ENCODE assay signal across 14 cellular contexts in the genomic region with DNA sequence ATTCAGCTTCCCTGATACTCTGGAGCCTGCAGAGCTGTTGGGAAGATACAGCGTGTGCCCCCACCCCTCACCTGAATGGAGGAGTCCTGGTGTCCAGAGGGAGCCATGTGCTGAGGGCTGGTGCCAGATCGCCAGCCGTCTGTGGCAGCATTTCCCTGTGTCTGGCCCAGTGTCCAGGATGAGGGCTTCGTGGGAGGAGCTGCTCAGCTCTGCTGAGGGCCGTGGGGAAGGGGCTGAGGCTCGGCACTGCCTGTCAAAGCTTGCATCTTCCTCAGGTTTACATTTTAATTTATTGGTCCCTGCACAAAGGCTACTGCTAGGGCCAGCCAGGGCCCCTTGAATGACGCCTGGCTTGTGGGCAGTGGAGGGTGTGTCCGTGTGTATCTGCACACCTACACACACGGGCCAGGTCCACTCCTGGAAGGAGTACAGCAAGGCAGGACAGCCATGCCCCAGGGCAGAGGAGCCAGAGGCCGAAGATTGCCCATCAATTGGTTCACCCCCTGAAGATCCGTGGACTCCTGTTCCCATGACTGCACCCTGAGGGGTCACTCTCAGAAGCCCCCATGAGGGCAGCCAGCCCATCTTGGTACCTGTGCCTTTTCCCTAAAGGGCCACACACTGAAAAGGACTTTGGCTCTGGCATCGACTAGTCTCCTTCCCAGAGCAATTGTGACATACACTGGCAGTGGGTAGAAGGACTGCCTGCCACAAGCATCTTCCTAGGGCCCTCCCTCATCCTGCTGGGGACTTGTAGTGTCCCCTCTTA.
A peak's percentile ranks its signal among the peaks of the same experiment; 100 is the strongest.
DNase-seq lines count a peak whose midpoint lies in the region; ATAC-seq, FAIRE-seq and TF ChIP-seq lines count a peak whose summit lies in the region.
"Had no signal": no experiment of that assay in that cellular context is flagged by ENCODE, and none has a peak within 500 bp of the region (broad histone marks: within the 10 kb centered on the region; RNA-seq: fewer than 3 reads in every experiment).

No MANE protein-coding gene starts in this region.

- H3K9me3 ChIP-seq in SJCRH30 (replicated peaks) (no peaks in the 10 kb centered on the region), esophagus muscularis mucosa (no peaks in the 10 kb centered on the region), mucosa of descending colon (no peaks in the 10 kb centered on the region), thoracic aorta (no peaks in the 10 kb centered on the region), kidney (ENCODE audit: control insufficient read depth in 1 of 2, low read length in 2 of 2) (no peaks in the 10 kb centered on the region)
- H3K9me3 ChIP-seq in CD8-positive, alpha-beta memory T cell (ENCODE audit: low read length) = no peaks in the 10 kb centered on the region
- H3K9me3 ChIP-seq: BLaER1 treated with 17β-estradiol and CSF1 and Interleukin-3, amounts not matched to agents 10 nM and 100 nM had no signal

- H3K9ac ChIP-seq in kidney (ENCODE audit: low read length in 2 of 2) = no peak overlapping the region
- H3K9ac ChIP-seq: BLaER1 treated with 17β-estradiol and CSF1 and Interleukin-3, amounts not matched to agents 10 nM and 100 nM had no signal

- H3K4me1 Mint-ChIP-seq in CD8-positive, alpha-beta memory T cell = no peaks in the 10 kb centered on the region
- H3K4me1 Mint-ChIP-seq: activated naive CD8-positive, alpha-beta T cell treated with anti-CD3 and anti-CD28 coated beads, Interleukin-2, amount 10 ng/mL, durations not matched to agents 7 days and 5 days; T-cell had no signal

- intact Hi-C loops in esophagus muscularis mucosa (cut with DNase I) (loop anchor here (10.0 kb wide), 1 partner anchor 345 kb away; no protein-coding TSS in a partner anchor), mucosa of descending colon (cut with DNase I, micrococcal nuclease) (no loop called here), kidney (cut with DNase I) (loop anchor here (10.0 kb wide), 1 partner anchor 345 kb away; no protein-coding TSS in a partner anchor)

- H3K27ac ChIP-seq in SJCRH30 (peak overlapping the region; percentile 16; the same call in 1 of the 2 replicates), esophagus muscularis mucosa (replicated peaks in 1 of 4) (peak overlapping the region; percentile 69 to 80 (median 75)), thoracic aorta (peak overlapping the region; percentile 83 to 90), kidney (ENCODE audit: low read depth in 2 of 2, low read length in 2 of 2) (no peak overlapping the region)
- H3K27ac ChIP-seq in CD8-positive, alpha-beta memory T cell (ENCODE audit: low read depth, low read length) = no peak overlapping the region
- H3K27ac ChIP-seq: BLaER1 treated with 17β-estradiol and CSF1 and Interleukin-3, amounts not matched to agents 10 nM and 100 nM had no signal

- TF ChIP-seq POLR2A in esophagus muscularis mucosa (IDR thresholded peaks at IDR 0.05; ENCODE audit: low read depth) = no peak

- ATAC-seq in mucosa of descending colon (peak; percentile 63), thoracic aorta (ENCODE audit: insufficient number of reproducible peaks, low FRiP score, low read depth) (no peak)
- ATAC-seq: T-cell had no signal

- no peak overlapping the region; the same call in 1 of the 2 replicates for H3K4me3 ChIP-seq in SJCRH30
- H3K4me3 ChIP-seq in esophagus muscularis mucosa = no peak overlapping the region
- H3K4me3 ChIP-seq in mucosa of descending colon = no peak overlapping the region
- H3K4me3 ChIP-seq in thoracic aorta = no peak overlapping the region
- H3K4me3 ChIP-seq in kidney (ENCODE audit: low read length in 2 of 2) = no peak overlapping the region
- no peak overlapping the region for H3K4me3 ChIP-seq in CD8-positive, alpha-beta memory T cell (ENCODE audit: low read length)
- H3K4me3 ChIP-seq: BLaER1 treated with 17β-estradiol and CSF1 and Interleukin-3, amounts not matched to agents 10 nM and 100 nM had no signal

- FAIRE-seq in kidney (lab: Jason Lieb, UNC) = no peak
- FAIRE-seq: colon had no signal

- no peak for DNase-seq in SJCRH30
- no peak for DNase-seq in esophagus muscularis mucosa (ENCODE audit: extremely low spot score)
- no peak for DNase-seq in mucosa of descending colon
- DNase-seq in thoracic aorta (ENCODE audit: low spot score) = no peak
- DNase-seq in NCI-H128 (lab: John Stamatoyannopoulos, UW; ENCODE audit: unreplicated experiment) = no peak
- DNase-seq in kidney = no peak
- DNase-seq in RKO (ENCODE audit: low spot score) = no peak
- DNase-seq in CD8-positive, alpha-beta memory T cell = no peak
- DNase-seq: activated naive CD8-positive, alpha-beta T cell treated with anti-CD3 and anti-CD28 coated beads, Interleukin-2, amount 10 ng/mL, durations not matched to agents 7 days and 5 days; NCI-H2227 treated with DMSO at 0.1 percent for 48 hours; nucleus accumbens; T-cell had no signal

- H3K4me1 ChIP-seq in SJCRH30 (peaks cover 7% of the 10 kb centered on the region; the same call in 1 of the 2 replicates), esophagus muscularis mucosa (peaks cover 13 to 43% (median 29%) of the 10 kb centered on the region in 4 donors), mucosa of descending colon (ENCODE audit: low read depth) (no peaks in the 10 kb centered on the region), thoracic aorta (ENCODE audit: control insufficient read depth in 1 of 2, low read depth in 2 of 2) (peaks cover 16 to 59% of the 10 kb centered on the region in 2 donors), kidney (ENCODE audit: control insufficient read depth in 1 of 2, insufficient read depth in 1 of 2, low read depth in 1 of 2, low read length in 2 of 2) (peaks cover 0 to 4% of the 10 kb centered on the region in 2 donors)
- no peaks in the 10 kb centered on the region for H3K4me1 ChIP-seq in CD8-positive, alpha-beta memory T cell (ENCODE audit: insufficient read depth, low read length)

- H3K9me3 Mint-ChIP-seq in CD8-positive, alpha-beta memory T cell = no peaks in the 10 kb centered on the region
- H3K9me3 Mint-ChIP-seq: activated naive CD8-positive, alpha-beta T cell treated with anti-CD3 and anti-CD28 coated beads, Interleukin-2, amount 10 ng/mL, durations not matched to agents 7 days and 5 days; T-cell had no signal

- POLR2A ChIA-PET in CD8-positive, alpha-beta memory T cell (lab: Charles Lee) = no interaction called here

- H3K4me3 Mint-ChIP-seq in CD8-positive, alpha-beta memory T cell = no peak overlapping the region
- H3K4me3 Mint-ChIP-seq: activated naive CD8-positive, alpha-beta T cell treated with anti-CD3 and anti-CD28 coated beads, Interleukin-2, amount 10 ng/mL, durations not matched to agents 7 days and 5 days; T-cell had no signal

- 74% methylated on average over 7 of the region's 12 CpGs for WGBS in esophagus muscularis mucosa

- H3K27ac Mint-ChIP-seq in CD8-positive, alpha-beta memory T cell = no peak overlapping the region
- H3K27ac Mint-ChIP-seq: activated naive CD8-positive, alpha-beta T cell treated with anti-CD3 and anti-CD28 coated beads, Interleukin-2, amount 10 ng/mL, durations not matched to agents 7 days and 5 days; T-cell had no signal

- no peak for TF ChIP-seq CTCF in esophagus muscularis mucosa (IDR thresholded peaks at IDR 0.05)
- no peak for TF ChIP-seq CTCF in mucosa of descending colon (IDR thresholded peaks at IDR 0.05)
- TF ChIP-seq CTCF in thoracic aorta (IDR thresholded peaks at IDR 0.05) = no peak
- TF ChIP-seq CTCF in kidney (IDR thresholded peaks at IDR 0.05; ENCODE audit: borderline replicate concordance, extremely low read depth, insufficient read depth) = no peak

- no peak for TF ChIP-seq EP300 in esophagus muscularis mucosa (IDR thresholded peaks at IDR 0.05)

- H3K36me3 Mint-ChIP-seq in CD8-positive, alpha-beta memory T cell = peaks cover 0 to 3% (median 3%) of the 10 kb centered on the region in 3 donors
- H3K36me3 Mint-ChIP-seq: activated naive CD8-positive, alpha-beta T cell treated with anti-CD3 and anti-CD28 coated beads, Interleukin-2, amount 10 ng/mL, durations not matched to agents 7 days and 5 days; T-cell had no signal

- H3K36me3 ChIP-seq in SJCRH30 (no peaks in the 10 kb centered on the region), esophagus muscularis mucosa (peaks cover 0 to 2% (median under 1%) of the 10 kb centered on the region in 4 donors), mucosa of descending colon (ENCODE audit: low read depth) (no peaks in the 10 kb centered on the region), thoracic aorta (no peaks in the 10 kb centered on the region), kidney (ENCODE audit: control insufficient read depth in 1 of 2, insufficient read depth in 2 of 2, low read length in 2 of 2) (no peaks in the 10 kb centered on the region)
- no peaks in the 10 kb centered on the region for H3K36me3 ChIP-seq in CD8-positive, alpha-beta memory T cell (ENCODE audit: insufficient read depth, low read length)
- H3K36me3 ChIP-seq: BLaER1 treated with 17β-estradiol and CSF1 and Interleukin-3, amounts not matched to agents 10 nM and 100 nM had no signal

- H3K27me3 Mint-ChIP-seq in CD8-positive, alpha-beta memory T cell = no peaks in the 10 kb centered on the region
- H3K27me3 Mint-ChIP-seq: activated naive CD8-positive, alpha-beta T cell treated with anti-CD3 and anti-CD28 coated beads, Interleukin-2, amount 10 ng/mL, durations not matched to agents 7 days and 5 days; T-cell had no signal

- CTCF ChIA-PET in CD8-positive, alpha-beta memory T cell (lab: Charles Lee) = interaction anchor here (1.1 kb wide), 1 partner anchor 12 kb away, joined by 3 read pairs; no protein-coding TSS in a partner anchor

- no peaks in the 10 kb centered on the region for H3K27me3 ChIP-seq in SJCRH30
- no peaks in the 10 kb centered on the region for H3K27me3 ChIP-seq in esophagus muscularis mucosa
- H3K27me3 ChIP-seq in thoracic aorta (replicated peaks; ENCODE audit: insufficient read depth) = no peaks in the 10 kb centered on the region
- no peaks in the 10 kb centered on the region for H3K27me3 ChIP-seq in CD8-positive, alpha-beta memory T cell (ENCODE audit: insufficient read depth, low read length, poor library complexity, severe bottlenecking)
- H3K27me3 ChIP-seq: BLaER1 treated with 17β-estradiol and CSF1 and Interleukin-3, amounts not matched to agents 10 nM and 100 nM had no signal

Comparison
In these comparisons a context has a peak if more than half of its experiments do, and no peak if none do; other contexts are left out.
1. H3K27ac ChIP-seq: peak in SJCRH30 (single experiment), esophagus muscularis mucosa (4 of 4) and thoracic aorta (2 of 2); none in kidney (0 of 2) and CD8-positive, alpha-beta memory T cell (single experiment).
2. intact Hi-C loops: an anchor here in esophagus muscularis mucosa (10.0 kb wide) and kidney (10.0 kb wide); none called in mucosa of descending colon.